In genomic region chr2:145034511-145034910, GRCh38 we compare ENCODE assay signal across 18 cellular contexts.
A peak's percentile ranks its signal among the peaks of the same experiment; 100 is the strongest.
DNase-seq lines count a peak whose midpoint lies in the region; ATAC-seq and TF ChIP-seq lines count a peak whose summit lies in the region.
"Had no signal": no experiment of that assay in that cellular context is flagged by ENCODE, and none has a peak within 500 bp of the region (broad histone marks: within the 10 kb centered on the region; RNA-seq: fewer than 3 reads in every experiment).

No MANE protein-coding gene starts in this region.

- BruUV-seq in IMR-90 (replicated peaks; lab: Mats Ljungman, UMichigan) = no TSS peak

- H3K79me1 ChIP-seq in IMR-90 (ENCODE audit: low read depth in 1 of 2, low read length in 2 of 2) = no peaks in the 10 kb centered on the region

- H4K8ac ChIP-seq in IMR-90 (ENCODE audit: low read depth in 2 of 2, low read length in 2 of 2) = no peak overlapping the region

- no peaks in the 10 kb centered on the region for H3K36me3 Mint-ChIP-seq in endothelial cell (ENCODE audit: low read depth, unreplicated experiment)

- H3K36me3 ChIP-seq in IMR-90 (ENCODE audit: control insufficient read depth, insufficient read depth, low read length) = no peaks in the 10 kb centered on the region
- no peaks in the 10 kb centered on the region for H3K36me3 ChIP-seq in adipocyte (ENCODE audit: control insufficient read depth, insufficient read depth, low read length, severe bottlenecking)
- H3K36me3 ChIP-seq in right lobe of liver = no peaks in the 10 kb centered on the region

- H3K4me3 ChIP-seq in IMR-90 (ENCODE audit: insufficient read depth, low read depth, low read length) = no peak overlapping the region
- H3K4me3 ChIP-seq in adipocyte (ENCODE audit: low read length) = no peak overlapping the region
- H3K4me3 ChIP-seq in fibroblast of the aortic adventitia (ENCODE audit: low read depth, low read length) = no peak overlapping the region
- no peak overlapping the region for H3K4me3 ChIP-seq in right lobe of liver
- H3K4me3 ChIP-seq: GM23338 had no signal

- no peak overlapping the region for H2BK15ac ChIP-seq in IMR-90 (ENCODE audit: low read depth, low read length)

- no peak overlapping the region for H4K91ac ChIP-seq in IMR-90 (ENCODE audit: insufficient read depth, low read depth, low read length)

- no peak overlapping the region for H3K14ac ChIP-seq in IMR-90 (replicated peaks; ENCODE audit: low read depth, low read length)

- H3K9ac ChIP-seq in IMR-90 (ENCODE audit: low read depth, low read length) = no peak overlapping the region
- H3K9ac ChIP-seq in adipocyte (ENCODE audit: low read length) = no peak overlapping the region

- H2AFZ ChIP-seq in IMR-90 (replicated peaks; ENCODE audit: low read length, poor library complexity) = no peak overlapping the region
- H2AFZ ChIP-seq: GM23338 had no signal

- no peak overlapping the region for H3K56ac ChIP-seq in IMR-90 (ENCODE audit: extremely low read depth, insufficient read depth, low read length)

- dilution Hi-C loops in IMR-90 (cut with HindIII; ENCODE audit: low sequenced_read_pairs, unreplicated experiment) = no loop called here

- H2BK120ac ChIP-seq in IMR-90 (ENCODE audit: low read depth, low read length) = no peak overlapping the region

- H3K4me1 ChIP-seq in IMR-90 (ENCODE audit: control insufficient read depth, insufficient read depth, low read length) (peaks cover 7% of the 10 kb centered on the region), adipocyte (ENCODE audit: control insufficient read depth, insufficient read depth, low read length) (peaks cover 20% of the 10 kb centered on the region), right lobe of liver (no peaks in the 10 kb centered on the region)
- H3K4me1 ChIP-seq: Caco-2 had no signal

- no peaks in the 10 kb centered on the region for H3K27me3 Mint-ChIP-seq in endothelial cell (ENCODE audit: unreplicated experiment)
- H3K27me3 Mint-ChIP-seq: CD4-positive, alpha-beta T cell had no signal

- H2BK20ac ChIP-seq in IMR-90 (ENCODE audit: low read depth, low read length) = 0 out of 2 replicates have a peak overlapping the region, but pooled peaks have one; percentile 3

- TF ChIP-seq CTCF in IMR-90 (conservative IDR thresholded peaks at IDR 0.05; ENCODE audit: low read depth, low read length) (no peak), fibroblast of the aortic adventitia (IDR thresholded peaks at IDR 0.05; ENCODE audit: insufficient read depth, low read length) (no peak), endothelial cell (IDR thresholded peaks at IDR 0.05; ENCODE audit: unreplicated experiment) (no peak), right lobe of liver (IDR thresholded peaks at IDR 0.05) (no peak)

- in situ Hi-C loops in IMR-90 (cut with MboI; ENCODE audit: low sequenced_read_pairs) = no loop called here

- H3K9me3 Mint-ChIP-seq in endothelial cell (ENCODE audit: unreplicated experiment) = no peaks in the 10 kb centered on the region
- H3K9me3 Mint-ChIP-seq: CD4-positive, alpha-beta T cell; GM23338; HFFc6 had no signal

- POLR2A ChIA-PET in IMR-90 (lab: Charles Lee; ENCODE audit: unreplicated experiment) = no interaction called here

- no CpG with 5 or more reads among the region's 1 CpG for WGBS in IMR-90 (ENCODE audit: extremely low coverage in 2 of 2, insufficient read length in 1 of 2), 2 experiments
- 80% methylated on average over 1 of the region's 1 CpG for WGBS in right lobe of liver (ENCODE audit: insufficient coverage, low coverage, low lambda C conversion rate, missing lambda C conversion rate)

- H3K4me2 ChIP-seq in IMR-90 (ENCODE audit: low read depth, low read length) = no peak overlapping the region
- H3K4me2 ChIP-seq: GM23338 had no signal

- TF ChIP-seq RAD21 in IMR-90 (IDR thresholded peaks at IDR 0.05; ENCODE audit: low read length) = no peak

- H2AK5ac ChIP-seq in IMR-90 (ENCODE audit: low read depth, low read length) = no peak overlapping the region

- intact Hi-C loops in IMR-90 (cut with micrococcal nuclease) = no loop called here
- intact Hi-C loops in right lobe of liver (cut with DNase I) = no loop called here

- H3K4ac ChIP-seq in IMR-90 (ENCODE audit: low read depth, low read length) = no peak overlapping the region

- no peak overlapping the region for H3K4me3 Mint-ChIP-seq in endothelial cell (ENCODE audit: unreplicated experiment)
- H3K4me3 Mint-ChIP-seq: CD4-positive, alpha-beta T cell; GM23338; HFFc6 had no signal

- H3K23ac ChIP-seq in IMR-90 (ENCODE audit: low read depth, low read length) = no peak overlapping the region

- no peak overlapping the region for H4K5ac ChIP-seq in IMR-90 (ENCODE audit: low read depth, low read length)

- TF ChIP-seq POLR2A in IMR-90 (IDR thresholded peaks at IDR 0.05; ENCODE audit: low read depth, low read length) (no peak), right lobe of liver (IDR thresholded peaks at IDR 0.05) (no peak)

- H3K27me3 ChIP-seq in IMR-90 (ENCODE audit: control insufficient read depth, insufficient read depth, low read length) (no peaks in the 10 kb centered on the region), adipocyte (replicated peaks; ENCODE audit: control insufficient read depth, insufficient read depth, low read length) (no peaks in the 10 kb centered on the region), right lobe of liver (no peaks in the 10 kb centered on the region)

- H3K9me1 ChIP-seq in IMR-90 (ENCODE audit: insufficient read depth, low read length) = no peaks in the 10 kb centered on the region

- H3K27ac Mint-ChIP-seq in endothelial cell (ENCODE audit: unreplicated experiment) = no peak overlapping the region
- H3K27ac Mint-ChIP-seq: CD4-positive, alpha-beta T cell; GM23338; HFFc6 had no signal

- no peak overlapping the region for H2BK5ac ChIP-seq in IMR-90 (ENCODE audit: low read depth, low read length, poor library complexity, severe bottlenecking)

- no peak overlapping the region for H2AK9ac ChIP-seq in IMR-90 (replicated peaks; ENCODE audit: low read depth, low read length, poor library complexity)

- no peaks in the 10 kb centered on the region for H4K20me1 ChIP-seq in IMR-90 (ENCODE audit: insufficient read depth, low read length)

- ATAC-seq in IMR-90 (ENCODE audit: low read depth) = no peak
- ATAC-seq in HG03342 (IDR thresholded peaks at IDR 0.05; ENCODE audit: unreplicated experiment) = no peak
- ATAC-seq in right lobe of liver = no peak
- ATAC-seq: GM23338, HCT116, HepG2 had no signal

- H3K9me3 ChIP-seq in IMR-90 (ENCODE audit: control insufficient read depth, insufficient read depth, low read length) (no peaks in the 10 kb centered on the region), adipocyte (ENCODE audit: control insufficient read depth, low read length) (no peaks in the 10 kb centered on the region), right lobe of liver (no peaks in the 10 kb centered on the region)
- H3K9me3 ChIP-seq: Caco-2 had no signal

- H3K18ac ChIP-seq in IMR-90 (ENCODE audit: low read depth, low read length) = no peak overlapping the region

- H3K4me1 Mint-ChIP-seq in endothelial cell (ENCODE audit: unreplicated experiment) = no peaks in the 10 kb centered on the region

- DNase-seq in IMR-90 (no peak), adipocyte (ENCODE audit: low read depth) (peak; percentile 52), fibroblast of the aortic adventitia (ENCODE audit: low read depth) (peak; percentile 22), endothelial cell (ENCODE audit: low spot score) (no peak), right lobe of liver (no peak)
- DNase-seq: ACHN; AML-193; Caco-2; CD4-positive, alpha-beta T cell; DMS79; GF-D8; H7; HFFc6 had no signal

- H3K27ac ChIP-seq in IMR-90 (ENCODE audit: insufficient read depth, low read length) (no peak overlapping the region), right lobe of liver (no peak overlapping the region)
- H3K27ac ChIP-seq: C4-2B had no signal

- CTCF ChIA-PET in IMR-90 (lab: Yijun Ruan, JAX) = no interaction called here

TF ChIP-seq in IMR-90, 13 proteins besides CTCF, POLR2A, EP300 and RAD21:
- TF ChIP-seq USF2 (IDR thresholded peaks at IDR 0.05; ENCODE audit: low read depth, low read length) (no peak), CEBPB (IDR thresholded peaks at IDR 0.05; ENCODE audit: low read depth, low read length) (no peak), FOS (IDR thresholded peaks at IDR 0.05; ENCODE audit: low read depth, low read length) (no peak), RCOR1 (IDR thresholded peaks at IDR 0.05; ENCODE audit: insufficient replicate concordance, low read length) (no peak), MAFK (IDR thresholded peaks at IDR 0.05; ENCODE audit: low read depth, low read length) (no peak), ELK1 (IDR thresholded peaks at IDR 0.05; ENCODE audit: borderline replicate concordance, low read depth, low read length) (no peak)

Comparison
In these comparisons a context has a peak if more than half of its experiments do, and no peak if none do; other contexts are left out.
1. DNase-seq: peak in adipocyte (single experiment) and fibroblast of the aortic adventitia (single experiment); none in IMR-90 (single experiment), endothelial cell (single experiment) and right lobe of liver (0 of 3).